9 cellular contexts compared by ENCODE assay signal in genomic region chr2:102226612-102227351, GRCh38. TPM values are rescaled to one million over a fixed set of nuclear protein-coding genes. Genes with fewer than 3 reads are reported as not detected.
DNase-seq lines count a peak whose midpoint lies in the region; ATAC-seq and TF ChIP-seq lines count a peak whose summit lies in the region.
"Had no signal": no experiment of that assay in that cellular context is flagged by ENCODE, and none has a peak within 500 bp of the region (broad histone marks: within the 10 kb centered on the region; RNA-seq: fewer than 3 reads in every experiment).

No MANE protein-coding gene starts in this region.

- H3K36me3 ChIP-seq in mucosa of descending colon (ENCODE audit: low read depth), result no peaks in the 10 kb centered on the region
- no peaks in the 10 kb centered on the region for H3K36me3 ChIP-seq in aorta (ENCODE audit: control insufficient read depth in 1 of 2, insufficient read depth in 2 of 2, low read length in 1 of 2)

- ATAC-seq in stimulated activated naive CD8-positive, alpha-beta T cell treated with anti-CD3 and anti-CD28 coated beads, Interleukin-15, Interleukin-2, amounts not matched to agents 100 U/mL and 50 U/mL, for 24 hours, result no peak
- ATAC-seq in mucosa of descending colon, result peak; percentile 54
- no peak for ATAC-seq in aorta (ENCODE audit: low FRiP score)
- no peak for ATAC-seq in HG02798 (IDR thresholded peaks at IDR 0.05; ENCODE audit: poor library complexity, unreplicated experiment)

- peaks cover 56% of the 10 kb centered on the region for H3K4me1 Mint-ChIP-seq in stimulated activated naive CD8-positive, alpha-beta T cell treated with anti-CD3 and anti-CD28 coated beads, Interleukin-15, Interleukin-2, amounts not matched to agents 100 ng/mL and 50 ng/mL, for 24 hours (ENCODE audit: low read depth)

- no peak for TF ChIP-seq CTCF in choroid plexus epithelial cell (conservative IDR thresholded peaks at IDR 0.05; ENCODE audit: low read depth, low read length)
- TF ChIP-seq CTCF in mucosa of descending colon (IDR thresholded peaks at IDR 0.05), result no peak

- H3K4me3 Mint-ChIP-seq in stimulated activated naive CD8-positive, alpha-beta T cell treated with anti-CD3 and anti-CD28 coated beads, Interleukin-15, Interleukin-2, amounts not matched to agents 100 ng/mL and 50 ng/mL, for 24 hours, result no peak overlapping the region

- 23 to 31% methylated on average over 6 of the region's 6 CpGs for WGBS in aorta, 2 donors

- no peaks in the 10 kb centered on the region for H3K36me3 Mint-ChIP-seq in stimulated activated naive CD8-positive, alpha-beta T cell treated with anti-CD3 and anti-CD28 coated beads, Interleukin-15, Interleukin-2, amounts not matched to agents 100 ng/mL and 50 ng/mL, for 24 hours (ENCODE audit: low read depth)

- H3K27me3 Mint-ChIP-seq in stimulated activated naive CD8-positive, alpha-beta T cell treated with anti-CD3 and anti-CD28 coated beads, Interleukin-15, Interleukin-2, amounts not matched to agents 100 ng/mL and 50 ng/mL, for 24 hours, result peaks cover 3% of the 10 kb centered on the region

- peak overlapping the region; percentile 91 for H3K27ac Mint-ChIP-seq in stimulated activated naive CD8-positive, alpha-beta T cell treated with anti-CD3 and anti-CD28 coated beads, Interleukin-15, Interleukin-2, amounts not matched to agents 100 ng/mL and 50 ng/mL, for 24 hours

- intact Hi-C loops in mucosa of descending colon (cut with DNase I, micrococcal nuclease), result no loop called here
- intact Hi-C loops in aorta (cut with DNase I), result no loop called here

- no peak for DNase-seq in stimulated activated naive CD8-positive, alpha-beta T cell treated with anti-CD3 and anti-CD28 coated beads, Interleukin-15, Interleukin-2, amounts not matched to agents 100 U/mL and 50 U/mL, for 24 hours
- DNase-seq in choroid plexus epithelial cell (ENCODE audit: low read depth), result peak; percentile 28
- DNase-seq in mucosa of descending colon, result no peak
- DNase-seq in aorta, result no peak
- no peak for DNase-seq in SKM-1 treated with dmso at 0.1 percent for 144 hours (lab: John Stamatoyannopoulos, UW; ENCODE audit: unreplicated experiment)
- no peak for DNase-seq in effector CD8-positive, alpha-beta T cell (lab: John Stamatoyannopoulos, UW)

- no peaks in the 10 kb centered on the region for H3K27me3 ChIP-seq in aorta (ENCODE audit: control insufficient read depth in 1 of 2, insufficient read depth in 2 of 2, low read length in 1 of 2)

- H3K4me1 ChIP-seq in mucosa of descending colon (ENCODE audit: low read depth) (peaks cover 22% of the 10 kb centered on the region), aorta (ENCODE audit: control insufficient read depth in 1 of 2, insufficient read depth in 2 of 2, low read length in 2 of 2) (peaks cover 3 to 6% of the 10 kb centered on the region in 2 donors)

- peaks cover 3% of the 10 kb centered on the region for H3K9me3 Mint-ChIP-seq in stimulated activated naive CD8-positive, alpha-beta T cell treated with anti-CD3 and anti-CD28 coated beads, Interleukin-15, Interleukin-2, amounts not matched to agents 100 ng/mL and 50 ng/mL, for 24 hours

- H3K9me3 ChIP-seq in mucosa of descending colon, result no peaks in the 10 kb centered on the region
- H3K9me3 ChIP-seq in aorta (ENCODE audit: control insufficient read depth, low read length), result no peaks in the 10 kb centered on the region

- peak overlapping the region; percentile 73 to 95 for H3K27ac ChIP-seq in aorta (ENCODE audit: low read depth in 1 of 2, low read length in 2 of 2)

- no peak overlapping the region for H3K4me3 ChIP-seq in choroid plexus epithelial cell (ENCODE audit: low read depth, low read length)
- no peak overlapping the region for H3K4me3 ChIP-seq in mucosa of descending colon
- H3K4me3 ChIP-seq in aorta (ENCODE audit: low read length in 2 of 2), result no peak overlapping the region

RNA-seq across cellular contexts. Expression of gene IL1RL2, which starts 40.0 kb away (rescaled TPM):
- 1 to 10 TPM; 1.5 to 1.7 (median 1.5) TPM for total RNA-seq in mucosa of descending colon
- 1 to 10 TPM in 1 of 2 donors, under 1 TPM in 1; 0.54 to 1.8 TPM for total RNA-seq in aorta
- polyA plus RNA-seq in aorta, result under 1 TPM in 1 of 2 donors, not detected in 1; 0.54 TPM
- total RNA-seq: Daoy had no signal
